In genomic region chr11:39589391-39589790, GRCh38 we compare ENCODE assay signal across 31 cellular contexts.
"Had no signal": no experiment of that assay in that cellular context is flagged by ENCODE, and none has a peak within 500 bp of the region (broad histone marks: within the 10 kb centered on the region; RNA-seq: fewer than 3 reads in every experiment).

No MANE protein-coding gene starts in this region.

- H3K27ac ChIP-seq: adrenal gland, ascending aorta, body of pancreas, brain microvascular endothelial cell, breast epithelium, cardiac muscle cell had no signal

- ATAC-seq: activated naive CD4-positive, alpha-beta T cell treated with anti-CD3 and anti-CD28 coated beads, Interleukin-2, amount 50 U/mL, for 72 hours; activated naive CD8-positive, alpha-beta T cell treated with anti-CD3 and anti-CD28 coated beads, Interleukin-2, amount 50 U/mL, for 24 hours; activated T-cell treated with anti-CD3 and anti-CD28 coated beads, Interleukin-2, amount 50 U/mL, for 4 hours; activated T-cell treated with anti-CD3 and anti-CD28 coated beads, Interleukin-2, amount 50 U/mL, for 72 hours; activated T-helper 17 cell treated with anti-CD3 and anti-CD28 coated beads, Interleukin-2, amount 50 U/mL, for 72 hours; body of pancreas had no signal

- H3K4me3 ChIP-seq: adrenal gland, ascending aorta, body of pancreas, breast epithelium, cardiac muscle cell had no signal

- H3K27me3 ChIP-seq: adrenal gland, ascending aorta, body of pancreas, brain microvascular endothelial cell, breast epithelium, cardiac muscle cell had no signal

- DNase-seq: activated effector memory CD4-positive, alpha-beta T cell treated with anti-CD3 and anti-CD28 coated beads, Interleukin-2, amount 50 U/mL, for 16 hours; activated effector memory CD4-positive, alpha-beta T cell treated with Interleukin-2 at 50 U/mL for 16 hours; activated gamma-delta T cell; activated gamma-delta T cell treated with Interleukin-2 at 50 U/mL for 16 hours; activated naive CD4-positive, alpha-beta T cell; activated naive CD4-positive, alpha-beta T cell treated with anti-CD3 and anti-CD28 coated beads for 36 hours; activated naive CD4-positive, alpha-beta T cell treated with anti-CD3 and anti-CD28 coated beads, Interleukin-2, amount 10 ng/mL, durations not matched to agents 7 days and 5 days; activated naive CD4-positive, alpha-beta T cell treated with anti-CD3 and anti-CD28 coated beads, Interleukin-2, amount 50 U/mL, for 16 hours; activated naive CD4-positive, alpha-beta T cell treated with Interleukin-2 at 50 U/mL for 16 hours; activated naive CD8-positive, alpha-beta T cell treated with anti-CD3 and anti-CD28 coated beads for 36 hours; activated naive CD8-positive, alpha-beta T cell treated with anti-CD3 and anti-CD28 coated beads, Interleukin-2, amount 10 ng/mL, durations not matched to agents 7 days and 5 days; activated naive CD8-positive, alpha-beta T cell treated with anti-CD3 and anti-CD28 coated beads, Interleukin-2, amount 50 U/mL, for 24 hours; activated T-cell treated with anti-CD3 and anti-CD28 coated beads, Interleukin-2, amount 50 U/mL, for 24 hours; activated T-cell treated with anti-CD3 and anti-CD28 coated beads, Interleukin-2, amount 50 U/mL, for 4 hours; activated T-cell treated with anti-CD3 and anti-CD28 coated beads, Interleukin-2, amount 50 U/mL, for 48 hours; activated T-cell treated with anti-CD3 and anti-CD28 coated beads, Interleukin-2, amount 50 U/mL, for 72 hours; adrenal gland; amniotic stem cell; amygdala; anterior cingulate cortex; aorta; body of pancreas; brain microvascular endothelial cell; caudate nucleus; central memory CD4-positive, alpha-beta T cell; cerebellar nuclear complex had no signal

- H3K36me3 ChIP-seq: adrenal gland, ascending aorta, brain microvascular endothelial cell, breast epithelium, cardiac muscle cell had no signal

- H3K9me3 ChIP-seq: ascending aorta, body of pancreas, breast epithelium had no signal

- H3K4me1 ChIP-seq: adrenal gland, ascending aorta, body of pancreas, breast epithelium had no signal
